In genomic region chr4:107183155-107183774, GRCh38 we compare ENCODE assay signal across 8 cellular contexts.
DNase-seq lines count a peak whose midpoint lies in the region; ATAC-seq and TF ChIP-seq lines count a peak whose summit lies in the region.

No MANE protein-coding gene starts in this region.

- H3K4me3 ChIP-seq in lung = no peak overlapping the region

- TF ChIP-seq CTCF in lung (IDR thresholded peaks at IDR 0.05; ENCODE audit: control extremely low read depth, extremely low read depth) = peak; percentile 53

- ATAC-seq in GM21390 (IDR thresholded peaks at IDR 0.05; ENCODE audit: unreplicated experiment) (peak; percentile 97), HG03520 (IDR thresholded peaks at IDR 0.05; ENCODE audit: unreplicated experiment) (peak; percentile 99), lung (ENCODE audit: insufficient read depth, low FRiP score) (peak; percentile 85)

- DNase-seq in NCI-H2171 treated with DMSO at 0.1 percent for 48 hours (lab: John Stamatoyannopoulos, UW) = peak; percentile 19
- no peak for DNase-seq in NCI-H2171 (lab: John Stamatoyannopoulos, UW)
- peak; percentile 67 for DNase-seq in OCI-M1 (lab: John Stamatoyannopoulos, UW)
- peak; percentile 82 for DNase-seq in dermis blood vessel endothelial cell
- DNase-seq in lung (ENCODE audit: low spot score) = no peak
- no peak for DNase-seq in GM19238 (ENCODE audit: insufficient read length, low spot score)

- 10 to 21% methylated on average over 3 of the region's 3 CpGs for WGBS in lung, 2 donors

- H3K27ac ChIP-seq in lung (ENCODE audit: low read depth in 1 of 2, low read length in 1 of 2) = no peak overlapping the region

- no peaks in the 10 kb centered on the region for H3K36me3 ChIP-seq in lung (ENCODE audit: control insufficient read depth in 2 of 2, insufficient read depth in 2 of 2, low read length in 2 of 2)

- no peaks in the 10 kb centered on the region for H3K4me1 ChIP-seq in lung (ENCODE audit: control insufficient read depth in 2 of 2, insufficient read depth in 2 of 2, low read length in 2 of 2)

- no peaks in the 10 kb centered on the region for H3K9me3 ChIP-seq in lung (ENCODE audit: control insufficient read depth in 2 of 2, insufficient read depth in 1 of 2, low read length in 1 of 2)

- no peaks in the 10 kb centered on the region for H3K27me3 ChIP-seq in lung (ENCODE audit: control insufficient read depth, insufficient read depth)

Comparison
In these comparisons a context has a peak if more than half of its experiments do, and no peak if none do; other contexts are left out.
1. DNase-seq: peak in NCI-H2171 treated with DMSO at 0.1 percent for 48 hours (single experiment), OCI-M1 (single experiment) and dermis blood vessel endothelial cell (single experiment); none in NCI-H2171 (single experiment), lung (single experiment) and GM19238 (single experiment).
2. Peak in every context shown above with its lines, with median percentiles within 50 percentile points of each other: ATAC-seq.